ENCODE assay signal across 38 cellular contexts in genomic region chr4:121143126-121143525, GRCh38. TPM values are rescaled to one million over a fixed set of nuclear protein-coding genes. Genes with fewer than 3 reads are reported as not detected.
"Had no signal": no experiment of that assay in that cellular context is flagged by ENCODE, and none has a peak within 500 bp of the region (broad histone marks: within the 10 kb centered on the region; RNA-seq: fewer than 3 reads in every experiment).

No MANE protein-coding gene starts in this region.

- H3K36me3 Mint-ChIP-seq: WTC11 had no signal

- H3K27ac Mint-ChIP-seq: activated CD4-positive, alpha-beta T cell treated with anti-CD3 and anti-CD28 coated beads for 36 hours; activated CD4-positive, alpha-beta T cell treated with anti-CD3 and anti-CD28 coated beads, Interleukin-2, amount 10 ng/mL, durations not matched to agents 7 days and 5 days; activated CD8-positive, alpha-beta T cell treated with anti-CD3 and anti-CD28 coated beads, Interleukin-2, amount 10 ng/mL, durations not matched to agents 7 days and 5 days; activated naive CD4-positive, alpha-beta T cell treated with anti-CD3 and anti-CD28 coated beads for 36 hours; activated naive CD4-positive, alpha-beta T cell treated with anti-CD3 and anti-CD28 coated beads, Interleukin-2, amount 50 U/mL, for 72 hours; activated T-helper 1 cell treated with anti-CD3 and anti-CD28 coated beads, Interleukin-12 subunit alpha, Interleukin-12 subunit beta, Interleukin-2, Interleukin-4 antibody, amounts not matched to agents 30 ng/mL and 10 ng/mL and 1 ng/mL, durations not matched to agents 14 hours and 24 hours and 36 hours; T-helper 1 cell treated with Interleukin-12 subunit alpha and Interleukin-12 subunit beta and Interleukin-4 antibody, amounts not matched to agents 30 μg/mL and 1 μg/mL, for 36 hours; T-helper 2 cell treated with Interferon-gamma antibody and Interleukin-4, amounts not matched to agents 5 μg/mL and 100 μg/mL, for 36 hours; WTC11 had no signal

- H3K9me3 Mint-ChIP-seq: activated CD4-positive, alpha-beta T cell treated with anti-CD3 and anti-CD28 coated beads, Interleukin-2, amount 10 ng/mL, durations not matched to agents 7 days and 5 days; activated naive CD4-positive, alpha-beta T cell treated with anti-CD3 and anti-CD28 coated beads for 36 hours; activated naive CD4-positive, alpha-beta T cell treated with anti-CD3 and anti-CD28 coated beads, Interleukin-2, amount 50 U/mL, for 72 hours; activated T-cell treated with anti-CD3 and anti-CD28 coated beads, Interleukin-2, amount 50 U/mL, for 4 hours; T-helper 1 cell treated with Interleukin-12 subunit alpha and Interleukin-12 subunit beta and Interleukin-4 antibody, amounts not matched to agents 30 μg/mL and 1 μg/mL, for 36 hours; T-helper 2 cell treated with Interferon-gamma antibody and Interleukin-4, amounts not matched to agents 5 μg/mL and 100 μg/mL, for 36 hours; WTC11 had no signal

- H3K9ac ChIP-seq: KMS-11, SK-N-SH had no signal

- H3K4me2 ChIP-seq: KMS-11, SK-N-SH had no signal

- H3K27ac ChIP-seq: KMS-11, Peyer's patch, SJSA1 had no signal

- H3K4me1 Mint-ChIP-seq: WTC11 had no signal

- H3K27me3 ChIP-seq: Peyer's patch, SJSA1 had no signal

- H3K36me3 ChIP-seq: Peyer's patch, SJSA1 had no signal

- H3K4me3 ChIP-seq: Peyer's patch, SJSA1 had no signal

- H3K4me3 Mint-ChIP-seq: activated CD4-positive, alpha-beta T cell treated with anti-CD3 and anti-CD28 coated beads for 36 hours; activated CD4-positive, alpha-beta T cell treated with anti-CD3 and anti-CD28 coated beads, Interleukin-2, amount 10 ng/mL, durations not matched to agents 7 days and 5 days; activated CD8-positive, alpha-beta T cell treated with anti-CD3 and anti-CD28 coated beads, Interleukin-2, amount 10 ng/mL, durations not matched to agents 7 days and 5 days; activated naive CD4-positive, alpha-beta T cell treated with anti-CD3 and anti-CD28 coated beads for 36 hours; activated T-cell treated with anti-CD3 and anti-CD28 coated beads, Interleukin-2, amount 50 U/mL, for 4 hours; activated T-helper 1 cell treated with anti-CD3 and anti-CD28 coated beads, Interleukin-12 subunit alpha, Interleukin-12 subunit beta, Interleukin-2, Interleukin-4 antibody, amounts not matched to agents 30 ng/mL and 10 ng/mL and 1 ng/mL, durations not matched to agents 14 hours and 24 hours and 36 hours; T-helper 1 cell treated with Interleukin-12 subunit alpha and Interleukin-12 subunit beta and Interleukin-4 antibody, amounts not matched to agents 30 μg/mL and 1 μg/mL, for 36 hours; T-helper 2 cell treated with Interferon-gamma antibody and Interleukin-4, amounts not matched to agents 5 μg/mL and 100 μg/mL, for 36 hours; WTC11 had no signal

- DNase-seq: activated CD4-positive, alpha-beta T cell treated with anti-CD3 and anti-CD28 coated beads for 36 hours; activated CD4-positive, alpha-beta T cell treated with anti-CD3 and anti-CD28 coated beads, Interleukin-2, amount 10 ng/mL, durations not matched to agents 7 days and 5 days; activated CD4-positive, alpha-beta T cell treated with anti-CD3 and anti-CD28 coated beads, Interleukin-2, amount 50 U/mL, for 48 hours; activated CD8-positive, alpha-beta memory T cell treated with anti-CD3 and anti-CD28 coated beads, Interleukin-2, amount 50 U/mL, for 4 hours; activated CD8-positive, alpha-beta T cell treated with anti-CD3 and anti-CD28 coated beads, Interleukin-2, amount 10 ng/mL, durations not matched to agents 7 days and 5 days; activated gamma-delta T cell treated with Interleukin-2 at 50 U/mL for 16 hours; activated naive CD4-positive, alpha-beta T cell treated with anti-CD3 and anti-CD28 coated beads for 36 hours; activated T-cell treated with anti-CD3 and anti-CD28 coated beads for 4 hours; activated T-cell treated with anti-CD3 and anti-CD28 coated beads, Interleukin-2, amount 50 U/mL, for 4 hours; amniotic stem cell; aorta; NCI-H1092 treated with DMSO at 0.1 percent for 48 hours; NCI-H1417; NCI-H146; NCI-H187; NCI-H2029 treated with DMSO at 0.1 percent for 48 hours; NCI-H2107; NCI-H2171 treated with DMSO at 0.1 percent for 48 hours; NCI-H2227 treated with DMSO at 0.1 percent for 48 hours; NCI-H446; NCI-H510A treated with DMSO at 0.1 percent for 48 hours; NCI-H69; NCI-H82; Peyer's patch; RPMI8226; SHP77 treated with DMSO at 0.1 percent for 48 hours; SK-N-SH had no signal

- H3K9me2 ChIP-seq: SK-N-SH had no signal

- H3K9me3 ChIP-seq: Peyer's patch, SJSA1, SK-N-SH had no signal

- H3K4me1 ChIP-seq: Peyer's patch had no signal

- FAIRE-seq: TTC549 had no signal

- ATAC-seq: activated CD4-positive, alpha-beta T cell treated with anti-CD3 and anti-CD28 coated beads for 36 hours; activated CD4-positive, CD25-positive, alpha-beta regulatory T cell treated with anti-CD3 and anti-CD28 coated beads, Interleukin-2, amount 50 U/mL, for 24 hours; activated CD8-positive, alpha-beta T cell treated with anti-CD3 and anti-CD28 coated beads, Interleukin-2, amount 10 ng/mL, durations not matched to agents 7 days and 5 days; activated T-cell treated with anti-CD3 and anti-CD28 coated beads, Interleukin-2, amount 50 U/mL, for 4 hours; WTC11 had no signal

RNA-seq across cellular contexts. Expression of gene TNIP3, which starts 21.0 kb away (rescaled TPM):
- total RNA-seq: cardiac septum, LHCN-M2, WTC11 had no signal
